Comparison of ENCODE assay signal across 28 cellular contexts in the genomic region with DNA sequence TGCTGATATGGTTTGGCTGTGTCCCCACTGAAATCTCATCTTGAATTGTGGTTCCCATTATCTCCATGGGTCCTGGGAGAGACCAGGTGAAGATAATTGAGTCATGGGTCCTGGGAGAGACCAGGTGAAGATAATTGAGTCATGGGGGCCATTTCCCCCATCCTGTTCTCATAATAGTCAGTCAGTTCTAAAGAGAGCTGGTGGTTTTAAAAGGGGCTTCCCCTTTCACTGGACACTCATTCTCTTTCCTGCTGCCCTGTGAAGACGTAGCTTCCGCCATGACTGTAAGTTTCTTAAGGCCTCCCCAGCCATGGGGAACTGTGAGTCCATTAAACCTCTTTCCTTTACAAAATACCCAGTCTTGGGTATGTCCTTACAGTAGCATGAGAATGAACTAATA.
"Had no signal": no experiment of that assay in that cellular context is flagged by ENCODE, and none has a peak within 500 bp of the region (broad histone marks: within the 10 kb centered on the region; RNA-seq: fewer than 3 reads in every experiment).

No MANE protein-coding gene starts in this region.

- H2AFZ ChIP-seq: neural progenitor cell, parathyroid adenoma had no signal

- H3K9me3 ChIP-seq: ovary, psoas muscle, right lobe of liver, sigmoid colon, stomach, thoracic aorta, thyroid gland, tibial nerve, upper lobe of left lung, vagina had no signal

- H3K27me3 ChIP-seq: neural progenitor cell, ovary, right lobe of liver, sigmoid colon, stomach, thyroid gland, tibial nerve, upper lobe of left lung, vagina had no signal

- H3K4me3 Mint-ChIP-seq: nephron; neural progenitor cell; stimulated activated effector memory CD8-positive, alpha-beta T cell treated with anti-CD3 and anti-CD28 coated beads, Interleukin-12 subunit alpha, Interleukin-12 subunit beta, amount 100 ng/mL, for 72 hours; stimulated activated naive B cell treated with anti-CD40 and anti-IgM and Interleukin-4, amounts not matched to agents 10 μg/mL and 1 μg/mL and 100 μg/mL, for 72 hours; stimulated activated naive CD8-positive, alpha-beta T cell treated with anti-CD3 and anti-CD28 coated beads, Interleukin-15, Interleukin-2, amounts not matched to agents 100 ng/mL and 50 ng/mL, for 24 hours had no signal

- DNase-seq: occipital lobe; ovary; posterior cingulate gyrus; psoas muscle; right cardiac atrium; right lobe of liver; sigmoid colon; small intestine; stimulated activated CD4-positive, alpha-beta T cell treated with anti-CD3 and anti-CD28 coated beads, Interleukin-15, amount 100 ng/mL, for 24 hours; stimulated activated CD4-positive, alpha-beta T cell treated with anti-CD3 and anti-CD28 coated beads, Interleukin-2, amount 100 ng/mL, for 24 hours; stimulated activated CD4-positive, alpha-beta T cell treated with anti-CD3 and anti-CD28 coated beads, Interleukin-2, amount 100 ng/mL, for 48 hours; stimulated activated CD4-positive, alpha-beta T cell treated with anti-CD3 and anti-CD28 coated beads, Interleukin-4, amount 100 ng/mL, for 24 hours; stimulated activated naive B cell treated with anti-CD40 and anti-IgM and Interleukin-4, amounts not matched to agents 10 μg/mL and 1 μg/mL and 100 μg/mL, for 72 hours; stimulated activated naive CD4-positive, alpha-beta T cell treated with Interleukin-2 at 50 U/mL for 16 hours; stomach; thyroid gland; trophoblast cell; upper lobe of left lung had no signal

- H3K4me1 ChIP-seq: parathyroid adenoma, psoas muscle, right lobe of liver, sigmoid colon, stomach, thyroid gland, tibial nerve, upper lobe of left lung, vagina had no signal

- H3K36me3 Mint-ChIP-seq: neural progenitor cell; stimulated activated effector memory CD8-positive, alpha-beta T cell treated with anti-CD3 and anti-CD28 coated beads, Interleukin-12 subunit alpha, Interleukin-12 subunit beta, amount 100 ng/mL, for 72 hours; stimulated activated naive B cell treated with anti-CD40 and anti-IgM and Interleukin-4, amounts not matched to agents 10 μg/mL and 1 μg/mL and 100 μg/mL, for 72 hours had no signal

- H3K4me1 Mint-ChIP-seq: nephron; stimulated activated effector memory CD8-positive, alpha-beta T cell treated with anti-CD3 and anti-CD28 coated beads, Interleukin-12 subunit alpha, Interleukin-12 subunit beta, amount 100 ng/mL, for 72 hours; stimulated activated naive B cell treated with anti-CD40 and anti-IgM and Interleukin-4, amounts not matched to agents 10 μg/mL and 1 μg/mL and 100 μg/mL, for 72 hours had no signal

- H3K9me3 Mint-ChIP-seq: nephron; neural progenitor cell; stimulated activated effector memory CD8-positive, alpha-beta T cell treated with anti-CD3 and anti-CD28 coated beads, Interleukin-12 subunit alpha, Interleukin-12 subunit beta, amount 100 ng/mL, for 72 hours; stimulated activated naive B cell treated with anti-CD40 and anti-IgM and Interleukin-4, amounts not matched to agents 10 μg/mL and 1 μg/mL and 100 μg/mL, for 72 hours; stimulated activated naive CD8-positive, alpha-beta T cell treated with anti-CD3 and anti-CD28 coated beads, Interleukin-15, Interleukin-2, amounts not matched to agents 100 ng/mL and 50 ng/mL, for 24 hours had no signal

- FAIRE-seq: small intestine, urothelium cell line had no signal

- H3K27ac Mint-ChIP-seq: nephron; neural progenitor cell; progenitor cell of endocrine pancreas; stimulated activated effector memory CD8-positive, alpha-beta T cell treated with anti-CD3 and anti-CD28 coated beads, Interleukin-12 subunit alpha, Interleukin-12 subunit beta, amount 100 ng/mL, for 72 hours; stimulated activated naive B cell treated with anti-CD40 and anti-IgM and Interleukin-4, amounts not matched to agents 10 μg/mL and 1 μg/mL and 100 μg/mL, for 72 hours; stimulated activated naive CD8-positive, alpha-beta T cell treated with anti-CD3 and anti-CD28 coated beads, Interleukin-15, Interleukin-2, amounts not matched to agents 100 ng/mL and 50 ng/mL, for 24 hours had no signal

- H3K4me2 ChIP-seq: neural progenitor cell had no signal

- ATAC-seq: psoas muscle; right cardiac atrium; right lobe of liver; stimulated activated effector memory CD8-positive, alpha-beta T cell treated with anti-CD3 and anti-CD28 coated beads, Interleukin-12 subunit alpha, Interleukin-12 subunit beta, amount 100 ng/mL, for 72 hours; stimulated activated naive B cell treated with anti-CD40 and anti-IgM and Interleukin-4, amounts not matched to agents 10 μg/mL and 1 μg/mL and 100 μg/mL, for 72 hours had no signal

- H3K4me3 ChIP-seq: neural progenitor cell, ovary, psoas muscle, right lobe of liver, sigmoid colon, stomach, thoracic aorta, thyroid gland, tibial nerve, upper lobe of left lung, vagina had no signal

- H3K79me2 ChIP-seq: parathyroid adenoma had no signal

- H3K27me3 Mint-ChIP-seq: progenitor cell of endocrine pancreas had no signal

- H3K9ac ChIP-seq: neural progenitor cell, parathyroid adenoma had no signal

- H3K36me3 ChIP-seq: neural progenitor cell, ovary, right lobe of liver, sigmoid colon, stomach, thoracic aorta, thyroid gland, tibial nerve, upper lobe of left lung, vagina had no signal

- H3K27ac ChIP-seq: neural progenitor cell, ovary, parathyroid adenoma, psoas muscle, right lobe of liver, sigmoid colon, stomach, thoracic aorta, thyroid gland, tibial nerve, upper lobe of left lung, vagina had no signal
